In the genomic region with DNA sequence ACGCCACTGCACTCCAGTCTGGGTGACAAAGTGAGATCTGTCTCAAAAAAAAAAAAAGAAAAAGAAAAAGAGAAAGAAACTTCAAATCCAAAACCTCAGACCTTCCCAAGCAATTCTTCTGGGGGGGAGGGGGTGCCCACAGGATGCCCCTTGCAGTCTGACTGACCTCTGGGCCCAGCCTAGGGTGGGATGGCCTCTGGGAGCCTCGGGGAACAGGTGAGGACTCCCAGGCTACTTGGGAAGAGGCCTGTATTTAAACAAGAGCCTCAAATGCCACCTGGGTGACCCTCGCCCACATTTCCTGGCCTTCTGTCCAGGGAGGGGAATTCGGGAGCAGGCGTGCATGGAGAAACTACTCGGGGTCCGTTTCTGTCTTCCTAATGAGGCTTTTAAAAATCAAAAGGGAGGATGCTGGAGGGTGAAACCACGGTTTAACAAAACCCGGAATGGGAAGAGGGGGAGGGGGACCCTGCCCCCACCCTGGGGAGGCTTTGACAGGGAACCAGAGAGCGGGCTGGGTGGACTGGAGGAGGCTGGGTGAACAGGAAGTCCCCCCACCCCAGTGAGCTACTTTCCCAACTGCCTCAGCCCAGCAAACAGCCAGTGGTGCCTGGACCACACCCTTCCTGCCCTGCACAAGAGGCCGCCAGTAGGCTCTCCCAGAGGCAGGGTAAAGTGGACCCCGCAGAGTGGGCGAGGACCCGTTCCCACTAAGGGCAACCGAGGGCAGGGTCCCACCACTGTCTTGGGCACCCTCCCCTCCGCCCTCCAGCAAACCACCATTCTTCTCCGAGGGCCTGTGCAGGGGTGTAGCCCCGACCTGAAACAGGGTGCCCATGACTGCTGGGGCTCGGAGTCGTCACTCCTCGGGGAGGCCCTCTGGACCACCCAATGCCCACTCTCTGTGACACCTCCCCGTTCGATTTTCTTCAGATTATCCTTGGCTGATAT, we compare ENCODE assay signal across 8 cellular contexts. TPM values are rescaled to one million over a fixed set of nuclear protein-coding genes. Genes with fewer than 3 reads are reported as not detected.
DNase-seq lines count a peak whose midpoint lies in the region; ATAC-seq and TF ChIP-seq lines count a peak whose summit lies in the region.

No MANE protein-coding gene starts in this region.

- H3K4me1 Mint-ChIP-seq in activated T-cell treated with anti-CD3 and anti-CD28 coated beads, Interleukin-2, amount 50 U/mL, for 24 hours (ENCODE audit: low read depth): peaks cover 55% of the 10 kb centered on the region

- no peaks in the 10 kb centered on the region for H3K9me3 ChIP-seq in vagina

- peak overlapping the region; percentile 84 for H3K27ac Mint-ChIP-seq in activated T-cell treated with anti-CD3 and anti-CD28 coated beads, Interleukin-2, amount 50 U/mL, for 24 hours

- H3K4me3 ChIP-seq in vagina: peak overlapping the region; percentile 90 to 92

- intact Hi-C loops in left colon (cut with DNase I, micrococcal nuclease) (no loop called here), vagina (cut with DNase I) (no loop called here)

- peak; percentile 45 for ATAC-seq in left colon
- ATAC-seq in HG03097 (IDR thresholded peaks at IDR 0.05; ENCODE audit: low FRiP score, unreplicated experiment): no peak

- peak overlapping the region; percentile 75 for H3K4me3 Mint-ChIP-seq in activated T-cell treated with anti-CD3 and anti-CD28 coated beads, Interleukin-2, amount 50 U/mL, for 24 hours

- H3K27me3 Mint-ChIP-seq in activated T-cell treated with anti-CD3 and anti-CD28 coated beads, Interleukin-2, amount 50 U/mL, for 24 hours: no peaks in the 10 kb centered on the region

- H3K27ac ChIP-seq in vagina: peak overlapping the region; percentile 89

- peak; percentile 22 for DNase-seq in stimulated activated CD4-positive, alpha-beta T cell treated with anti-CD3 and anti-CD28 coated beads, Interleukin-4, amount 100 ng/mL, for 1 hour
- DNase-seq in stimulated activated CD4-positive, alpha-beta T cell treated with anti-CD3 and anti-CD28 coated beads, Interleukin-2, amount 100 ng/mL, for 48 hours: no peak
- peak; percentile 62 for DNase-seq in activated T-cell treated with anti-CD3 and anti-CD28 coated beads, Interleukin-2, amount 50 U/mL, for 24 hours
- peak; percentile 65 to 68 for DNase-seq in left colon
- no peak for DNase-seq in vagina (ENCODE audit: extremely low spot score in 2 of 2)
- no peak for DNase-seq in hepatic stellate cell (ENCODE audit: low spot score)
- DNase-seq in kidney tubule cell (ENCODE audit: low spot score): no peak

- H3K9me3 Mint-ChIP-seq in activated T-cell treated with anti-CD3 and anti-CD28 coated beads, Interleukin-2, amount 50 U/mL, for 24 hours: no peaks in the 10 kb centered on the region

- peaks cover 41% of the 10 kb centered on the region for H3K4me1 ChIP-seq in vagina

- H3K27me3 ChIP-seq in vagina: no peaks in the 10 kb centered on the region

- TF ChIP-seq CTCF in vagina (IDR thresholded peaks at IDR 0.05): no peak

- peaks cover 22% of the 10 kb centered on the region for H3K36me3 Mint-ChIP-seq in activated T-cell treated with anti-CD3 and anti-CD28 coated beads, Interleukin-2, amount 50 U/mL, for 24 hours (ENCODE audit: low read depth)

- no peak for TF ChIP-seq POLR2A in vagina (IDR thresholded peaks at IDR 0.05)

- no peaks in the 10 kb centered on the region for H3K36me3 ChIP-seq in vagina

RNA-seq across cellular contexts. Expression of a gene that starts 1.5 kb away (rescaled TPM):
- total RNA-seq in left colon (10 to 100 TPM; 63.1 to 82.6 TPM), vagina (11.0 TPM)

Comparison
In these comparisons a context has a peak if more than half of its experiments do, and no peak if none do; other contexts are left out.
1. DNase-seq: peak in stimulated activated CD4-positive, alpha-beta T cell treated with anti-CD3 and anti-CD28 coated beads, Interleukin-4, amount 100 ng/mL, for 1 hour (single experiment), activated T-cell treated with anti-CD3 and anti-CD28 coated beads, Interleukin-2, amount 50 U/mL, for 24 hours (single experiment) and left colon (2 of 2); none in stimulated activated CD4-positive, alpha-beta T cell treated with anti-CD3 and anti-CD28 coated beads, Interleukin-2, amount 100 ng/mL, for 48 hours (0 of 2), vagina (0 of 2), hepatic stellate cell (single experiment) and kidney tubule cell (single experiment).